30 cellular contexts compared by ENCODE assay signal in genomic region chr14:79598339-79598738, GRCh38.
DNase-seq lines count a peak whose midpoint lies in the region; FAIRE-seq and TF ChIP-seq lines count a peak whose summit lies in the region.
"Had no signal": no experiment of that assay in that cellular context is flagged by ENCODE, and none has a peak within 500 bp of the region (broad histone marks: within the 10 kb centered on the region; RNA-seq: fewer than 3 reads in every experiment).

No MANE protein-coding gene starts in this region.

- H4K8ac ChIP-seq in mesenchymal stem cell (ENCODE audit: low read length), result no peak overlapping the region

- H3K27ac ChIP-seq in mesenchymal stem cell (ENCODE audit: low read length, poor library complexity, severe bottlenecking), result peak overlapping the region; percentile 60
- no peak overlapping the region for H3K27ac ChIP-seq in tibial artery
- H3K27ac ChIP-seq in thyroid gland, result no peak overlapping the region
- H3K27ac ChIP-seq: foreskin keratinocyte, hepatocyte, left lung, ovary had no signal

- H3K14ac ChIP-seq in mesenchymal stem cell (ENCODE audit: low read length in 2 of 2), result no peak overlapping the region

- no peak overlapping the region for H3K9ac ChIP-seq in mesenchymal stem cell (ENCODE audit: low read length)

- TF ChIP-seq POLR2A in GM12891 (IDR thresholded peaks at IDR 0.05; ENCODE audit: low read depth, low read length) (no peak), thyroid gland (IDR thresholded peaks at IDR 0.05) (no peak)

- FAIRE-seq in GM12891 (lab: Jason Lieb, UNC), result no peak
- FAIRE-seq: HTR-8/SVneo had no signal

- H2BK15ac ChIP-seq in mesenchymal stem cell (ENCODE audit: low read depth, poor library complexity, severe bottlenecking), result no peak overlapping the region

- H3K27me3 ChIP-seq in mesenchymal stem cell (ENCODE audit: control insufficient read depth in 1 of 2, insufficient read depth in 1 of 2, low read length in 2 of 2) (peaks cover 0 to 2% of the 10 kb centered on the region in 2 experiments), tibial artery (no peaks in the 10 kb centered on the region), thyroid gland (no peaks in the 10 kb centered on the region)
- H3K27me3 ChIP-seq: foreskin keratinocyte, hepatocyte, left lung, ovary had no signal

- TF ChIP-seq CTCF in cardiac fibroblast (IDR thresholded peaks at IDR 0.05; ENCODE audit: low read depth, low read length) (no peak), tibial artery (IDR thresholded peaks at IDR 0.05) (no peak), thyroid gland (IDR thresholded peaks at IDR 0.05) (no peak)

- H2AK5ac ChIP-seq in mesenchymal stem cell (ENCODE audit: low read length, severe bottlenecking), result peak overlapping the region; percentile 26

- no peak overlapping the region for H2BK120ac ChIP-seq in mesenchymal stem cell (ENCODE audit: low read depth, low read length)

- DNase-seq in HT1080 (ENCODE audit: low read depth) (peak; percentile 3), cardiac fibroblast (ENCODE audit: low read depth in 2 of 2) (peak; percentile 71 to 78), mesenchymal stem cell (peak; percentile 74), tibial artery (no peak), GM12891 (ENCODE audit: insufficient read length, low spot score) (no peak), thyroid gland (no peak), NCI-H2029 treated with DMSO at 0.1 percent for 48 hours (lab: John Stamatoyannopoulos, UW) (no peak)
- DNase-seq: activated CD4-positive, alpha-beta T cell treated with anti-CD3 and anti-CD28 coated beads for 4 hours; activated naive CD4-positive, alpha-beta T cell treated with Interleukin-2 at 50 U/mL for 16 hours; activated T-cell treated with anti-CD3 and anti-CD28 coated beads, Interleukin-2, amount 50 U/mL, for 48 hours; amygdala; CD8-positive, alpha-beta memory T cell; central memory CD4-positive, alpha-beta T cell; dermis blood vessel endothelial cell; DMS153; foreskin keratinocyte; GF-D8; immature natural killer cell; KG1; left lung; midbrain; natural killer cell; NCI-H1436 treated with DMSO at 0.1 percent for 48 hours; NCI-H2171 treated with DMSO at 0.1 percent for 48 hours; ovary; RPMI8226; stimulated activated CD4-positive, alpha-beta T cell treated with anti-CD3 and anti-CD28 coated beads, Interleukin-4, amount 100 ng/mL, for 4 hours; stimulated activated naive CD4-positive, alpha-beta T cell treated with Interleukin-2 at 50 U/mL for 16 hours had no signal

- no peak overlapping the region for H3K4ac ChIP-seq in mesenchymal stem cell (ENCODE audit: low read depth in 1 of 2, low read length in 2 of 2)

- intact Hi-C loops in tibial artery (cut with DNase I; ENCODE audit: low total_unique reads) (no loop called here), thyroid gland (cut with DNase I) (no loop called here)

- H3K4me2 ChIP-seq in mesenchymal stem cell (ENCODE audit: low read length, poor library complexity, severe bottlenecking), result no peak overlapping the region
- H3K4me2 ChIP-seq: hepatocyte had no signal

- H3K9me3 ChIP-seq in mesenchymal stem cell (ENCODE audit: control insufficient read depth, low read length), result no peaks in the 10 kb centered on the region
- H3K9me3 ChIP-seq in tibial artery, result no peaks in the 10 kb centered on the region
- no peaks in the 10 kb centered on the region for H3K9me3 ChIP-seq in thyroid gland
- H3K9me3 ChIP-seq: left lung, ovary had no signal

- H3K79me1 ChIP-seq in mesenchymal stem cell (replicated peaks; ENCODE audit: low read length, poor library complexity, severe bottlenecking), result no peaks in the 10 kb centered on the region

- no peak overlapping the region for H3K23ac ChIP-seq in mesenchymal stem cell (ENCODE audit: low read length in 2 of 2)

- H2AFZ ChIP-seq in mesenchymal stem cell (ENCODE audit: low read depth, low read length), result no peak overlapping the region
- H2AFZ ChIP-seq: hepatocyte had no signal

- no peaks in the 10 kb centered on the region for H3K4me1 ChIP-seq in mesenchymal stem cell (ENCODE audit: control insufficient read depth, insufficient read depth, low read depth, low read length)
- no peaks in the 10 kb centered on the region for H3K4me1 ChIP-seq in tibial artery
- no peaks in the 10 kb centered on the region for H3K4me1 ChIP-seq in thyroid gland
- H3K4me1 ChIP-seq: foreskin keratinocyte, left lung had no signal

- H3K4me3 ChIP-seq in cardiac fibroblast (replicated peaks in 1 of 2; ENCODE audit: low read depth in 2 of 2, low read length in 2 of 2) (no peak overlapping the region), mesenchymal stem cell (ENCODE audit: insufficient read depth in 1 of 2, low read depth in 1 of 2, low read length in 2 of 2) (peak overlapping the region in 1 of 2 experiments; percentile 34), tibial artery (no peak overlapping the region), thyroid gland (replicated peaks in 1 of 3) (no peak overlapping the region)
- H3K4me3 ChIP-seq: hepatocyte, left lung, ovary had no signal

- H2BK5ac ChIP-seq in mesenchymal stem cell (ENCODE audit: low read depth, low read length, poor library complexity, severe bottlenecking), result no peak overlapping the region

- no peak overlapping the region for H3K18ac ChIP-seq in mesenchymal stem cell (ENCODE audit: low read depth in 1 of 2, low read length in 2 of 2)

- H2BK12ac ChIP-seq in mesenchymal stem cell (ENCODE audit: low read length in 2 of 2), result no peak overlapping the region

- no peaks in the 10 kb centered on the region for H3K36me3 ChIP-seq in mesenchymal stem cell (ENCODE audit: control insufficient read depth in 1 of 2, insufficient read depth in 2 of 2, low read depth in 1 of 2, low read length in 2 of 2)
- no peaks in the 10 kb centered on the region for H3K36me3 ChIP-seq in tibial artery
- H3K36me3 ChIP-seq in thyroid gland, result no peaks in the 10 kb centered on the region
- H3K36me3 ChIP-seq: left lung, ovary had no signal

- no peak overlapping the region for H4K91ac ChIP-seq in mesenchymal stem cell (ENCODE audit: low read length)

- WGBS in mesenchymal stem cell, result 40% methylated on average over 1 of the region's 2 CpGs
- WGBS in thyroid gland, 2 donors, result 77 to 91% methylated on average over 2 of the region's 2 CpGs

TF ChIP-seq in GM12891, 5 proteins besides CTCF, POLR2A, EP300 and RAD21:
- TF ChIP-seq POU2F2 (IDR thresholded peaks at IDR 0.05; ENCODE audit: low read depth, low read length) (no peak), PAX5 (IDR thresholded peaks at IDR 0.05; ENCODE audit: insufficient read depth, low read length, severe bottlenecking) (no peak), TAF1 (IDR thresholded peaks at IDR 0.05; ENCODE audit: low read depth, low read length) (no peak), SPI1 (IDR thresholded peaks at IDR 0.05; ENCODE audit: low read depth, low read length) (no peak), POLR2AphosphoS5 (IDR thresholded peaks at IDR 0.05; ENCODE audit: low read depth, low read length) (no peak)
TF ChIP-seq in GM12891: peak in this region for 0.

Comparison
In these comparisons a context has a peak if more than half of its experiments do, and no peak if none do; other contexts are left out.
1. DNase-seq: peak in HT1080 (single experiment), cardiac fibroblast (2 of 2) and mesenchymal stem cell (single experiment); none in tibial artery (0 of 2), GM12891 (single experiment), thyroid gland (0 of 2) and NCI-H2029 treated with DMSO at 0.1 percent for 48 hours (single experiment).